ENCODE assay signal across 1 cellular context in the genomic region with DNA sequence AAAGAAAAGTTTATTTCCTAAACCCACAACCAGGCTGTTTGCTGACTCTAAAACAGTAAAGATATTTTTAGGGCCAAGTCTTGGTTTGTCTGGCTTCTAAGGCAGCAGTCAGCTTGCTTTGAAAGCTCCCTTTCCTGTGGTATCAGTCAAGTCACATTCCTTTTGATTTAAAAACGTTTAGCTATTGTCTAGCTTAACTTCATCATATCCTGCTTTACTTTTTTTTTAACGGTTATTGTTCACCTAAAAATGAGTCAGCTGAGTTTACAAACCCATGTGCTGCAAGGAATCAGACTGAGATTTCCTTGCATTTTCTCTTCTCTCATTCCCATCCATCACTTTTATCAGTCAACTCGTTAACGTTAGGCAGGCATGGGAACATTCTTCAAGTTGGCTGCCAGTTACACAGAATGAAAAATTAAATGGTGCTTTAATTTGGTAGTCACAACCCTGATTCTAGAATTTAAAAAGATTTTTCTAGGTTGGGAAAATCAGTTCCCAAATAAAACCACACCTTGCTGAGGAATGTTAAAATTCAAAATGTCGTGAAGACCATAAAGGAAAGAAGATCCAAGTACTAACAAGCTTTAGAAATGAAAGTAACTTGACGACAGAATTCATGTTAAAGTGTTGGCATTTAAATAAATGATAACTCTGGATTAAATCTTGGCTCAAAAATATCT.
TF ChIP-seq lines count a peak whose summit lies in the region.

No MANE protein-coding gene starts in this region.

TF ChIP-seq in HepG2, 621 proteins besides CTCF, POLR2A, EP300 and RAD21 (continued from another document):
- TF ChIP-seq, protein P1, sequence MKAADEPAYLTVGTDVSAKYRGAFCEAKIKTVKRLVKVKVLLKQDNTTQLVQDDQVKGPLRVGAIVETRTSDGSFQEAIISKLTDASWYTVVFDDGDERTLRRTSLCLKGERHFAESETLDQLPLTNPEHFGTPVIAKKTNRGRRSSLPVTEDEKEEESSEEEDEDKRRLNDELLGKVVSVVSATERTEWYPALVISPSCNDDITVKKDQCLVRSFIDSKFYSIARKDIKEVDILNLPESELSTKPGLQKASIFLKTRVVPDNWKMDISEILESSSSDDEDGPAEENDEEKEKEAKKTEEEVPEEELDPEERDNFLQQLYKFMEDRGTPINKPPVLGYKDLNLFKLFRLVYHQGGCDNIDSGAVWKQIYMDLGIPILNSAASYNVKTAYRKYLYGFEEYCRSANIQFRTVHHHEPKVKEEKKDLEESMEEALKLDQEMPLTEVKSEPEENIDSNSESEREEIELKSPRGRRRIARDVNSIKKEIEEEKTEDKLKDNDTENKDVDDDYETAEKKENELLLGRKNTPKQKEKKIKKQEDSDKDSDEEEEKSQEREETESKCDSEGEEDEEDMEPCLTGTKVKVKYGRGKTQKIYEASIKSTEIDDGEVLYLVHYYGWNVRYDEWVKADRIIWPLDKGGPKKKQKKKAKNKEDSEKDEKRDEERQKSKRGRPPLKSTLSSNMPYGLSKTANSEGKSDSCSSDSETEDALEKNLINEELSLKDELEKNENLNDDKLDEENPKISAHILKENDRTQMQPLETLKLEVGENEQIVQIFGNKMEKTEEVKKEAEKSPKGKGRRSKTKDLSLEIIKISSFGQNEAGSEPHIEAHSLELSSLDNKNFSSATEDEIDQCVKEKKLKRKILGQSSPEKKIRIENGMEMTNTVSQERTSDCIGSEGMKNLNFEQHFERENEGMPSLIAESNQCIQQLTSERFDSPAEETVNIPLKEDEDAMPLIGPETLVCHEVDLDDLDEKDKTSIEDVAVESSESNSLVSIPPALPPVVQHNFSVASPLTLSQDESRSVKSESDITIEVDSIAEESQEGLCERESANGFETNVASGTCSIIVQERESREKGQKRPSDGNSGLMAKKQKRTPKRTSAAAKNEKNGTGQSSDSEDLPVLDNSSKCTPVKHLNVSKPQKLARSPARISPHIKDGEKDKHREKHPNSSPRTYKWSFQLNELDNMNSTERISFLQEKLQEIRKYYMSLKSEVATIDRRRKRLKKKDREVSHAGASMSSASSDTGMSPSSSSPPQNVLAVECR (CRISPR knock-in tag; IDR thresholded peaks at IDR 0.05; ENCODE audit: borderline replicate concordance), result no peak
- TF ChIP-seq MTF2 (CRISPR knock-in tag; IDR thresholded peaks at IDR 0.05; ENCODE audit: borderline replicate concordance) (no peak), ZNF138 (CRISPR knock-in tag; IDR thresholded peaks at IDR 0.05; ENCODE audit: low read depth) (no peak), DZIP1 (CRISPR knock-in tag; IDR thresholded peaks at IDR 0.05) (no peak), NFE2L1 (CRISPR knock-in tag; IDR thresholded peaks at IDR 0.05; ENCODE audit: borderline replicate concordance) (no peak), ZBTB37 (CRISPR knock-in tag; IDR thresholded peaks at IDR 0.05) (no peak), NAIF1 (CRISPR knock-in tag; IDR thresholded peaks at IDR 0.05; ENCODE audit: borderline replicate concordance) (no peak), PHF5A (CRISPR knock-in tag; IDR thresholded peaks at IDR 0.05; ENCODE audit: low read depth, unreplicated experiment) (no peak)
